Comparison of ENCODE assay signal across 30 cellular contexts in the genomic region with DNA sequence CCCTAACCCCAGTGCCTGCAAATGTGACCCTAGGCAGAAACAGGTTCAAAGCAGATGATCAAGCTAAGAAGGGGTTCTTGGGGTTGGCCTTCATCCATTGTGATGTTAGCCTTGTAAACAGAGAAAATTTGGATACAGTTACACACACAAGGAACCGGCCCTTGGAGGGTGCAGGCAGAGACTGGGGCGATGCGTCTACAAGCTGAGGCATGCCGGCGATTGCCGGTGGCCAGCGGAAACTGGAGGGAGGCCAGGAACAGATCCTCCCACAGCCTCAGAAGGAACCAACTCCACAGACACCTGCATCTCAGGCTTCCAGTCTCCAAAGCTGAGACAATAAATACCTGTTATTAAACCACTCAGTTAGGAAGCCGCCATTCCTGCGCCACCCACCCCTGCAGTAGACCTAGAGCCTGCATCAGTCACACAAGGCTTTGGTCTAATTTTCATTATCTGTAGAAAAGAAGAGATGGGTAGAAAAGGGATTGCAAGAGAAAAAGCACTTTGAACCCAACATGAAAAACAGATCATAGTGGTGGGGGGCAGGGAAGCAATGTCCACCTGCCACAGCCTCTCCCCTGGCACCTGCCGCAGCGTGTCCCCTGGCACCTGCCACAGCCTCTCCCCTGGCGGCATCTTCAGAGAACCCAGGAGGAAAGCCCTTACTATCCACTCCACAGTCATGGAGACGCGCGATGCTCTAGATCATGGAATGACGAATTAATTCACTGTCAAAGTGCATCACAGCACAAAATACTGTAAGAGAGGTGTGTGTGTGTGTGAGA.
DNase-seq lines count a peak whose midpoint lies in the region; ATAC-seq, FAIRE-seq and TF ChIP-seq lines count a peak whose summit lies in the region.
"Had no signal": no experiment of that assay in that cellular context is flagged by ENCODE, and none has a peak within 500 bp of the region (broad histone marks: within the 10 kb centered on the region; RNA-seq: fewer than 3 reads in every experiment).

No MANE protein-coding gene starts in this region.

- no peaks in the 10 kb centered on the region for H3K4me1 ChIP-seq in RWPE2 (ENCODE audit: insufficient read depth, poor library complexity, severe bottlenecking)
- H3K4me1 ChIP-seq in upper lobe of right lung: no peaks in the 10 kb centered on the region
- no peaks in the 10 kb centered on the region for H3K4me1 ChIP-seq in ascending aorta
- H3K4me1 ChIP-seq: sigmoid colon had no signal

- H3K27ac ChIP-seq in RWPE2 (ENCODE audit: poor library complexity, severe bottlenecking) (no peak overlapping the region), upper lobe of right lung (no peak overlapping the region), ascending aorta (no peak overlapping the region)
- H3K27ac ChIP-seq: BLaER1, dorsolateral prefrontal cortex, epithelial cell of prostate, sigmoid colon had no signal

- no peak overlapping the region for H3K27ac Mint-ChIP-seq in activated CD8-positive, alpha-beta memory T cell treated with anti-CD3 and anti-CD28 coated beads, Interleukin-2, amount 10 ng/mL, durations not matched to agents 7 days and 5 days
- H3K27ac Mint-ChIP-seq: activated CD8-positive, alpha-beta T cell treated with anti-CD3 and anti-CD28 coated beads, Interleukin-2, amount 10 ng/mL, durations not matched to agents 7 days and 5 days; IgD-negative memory B cell; nephron progenitor cell; type B pancreatic cell had no signal

- ATAC-seq in activated CD8-positive, alpha-beta memory T cell treated with anti-CD3 and anti-CD28 coated beads, Interleukin-2, amount 10 ng/mL, durations not matched to agents 7 days and 5 days: no peak
- ATAC-seq in RWPE2 (ENCODE audit: low read depth) (peak; percentile 74), upper lobe of right lung (no peak), GM18520 (IDR thresholded peaks at IDR 0.05; ENCODE audit: unreplicated experiment) (no peak)
- ATAC-seq: activated CD8-positive, alpha-beta T cell treated with anti-CD3 and anti-CD28 coated beads, Interleukin-2, amount 10 ng/mL, durations not matched to agents 7 days and 5 days; mucosa of descending colon; Right ventricle myocardium inferior had no signal

- no peaks in the 10 kb centered on the region for H3K9me3 Mint-ChIP-seq in activated CD8-positive, alpha-beta memory T cell treated with anti-CD3 and anti-CD28 coated beads, Interleukin-2, amount 10 ng/mL, durations not matched to agents 7 days and 5 days (ENCODE audit: low read depth)

- H3K36me3 ChIP-seq in RWPE2 (ENCODE audit: low read depth) (no peaks in the 10 kb centered on the region), upper lobe of right lung (no peaks in the 10 kb centered on the region), ascending aorta (no peaks in the 10 kb centered on the region)
- H3K36me3 ChIP-seq: BLaER1, sigmoid colon had no signal

- CTCF ChIA-PET in activated CD8-positive, alpha-beta memory T cell treated with anti-CD3 and anti-CD28 coated beads, Interleukin-2, amount 10 ng/mL, durations not matched to agents 7 days and 5 days (lab: Charles Lee): no interaction called here

- H3K4me3 Mint-ChIP-seq in activated CD8-positive, alpha-beta memory T cell treated with anti-CD3 and anti-CD28 coated beads, Interleukin-2, amount 10 ng/mL, durations not matched to agents 7 days and 5 days: no peak overlapping the region
- H3K4me3 Mint-ChIP-seq: activated CD8-positive, alpha-beta T cell treated with anti-CD3 and anti-CD28 coated beads, Interleukin-2, amount 10 ng/mL, durations not matched to agents 7 days and 5 days; central memory CD8-positive, alpha-beta T cell; IgD-negative memory B cell; nephron progenitor cell; type B pancreatic cell had no signal

- H3K9me3 ChIP-seq in RWPE2 (ENCODE audit: severe bottlenecking) (peaks cover 4% of the 10 kb centered on the region), upper lobe of right lung (peaks cover 4% of the 10 kb centered on the region), ascending aorta (no peaks in the 10 kb centered on the region)
- H3K9me3 ChIP-seq: mucosa of descending colon had no signal

- no peaks in the 10 kb centered on the region for H3K27me3 Mint-ChIP-seq in activated CD8-positive, alpha-beta memory T cell treated with anti-CD3 and anti-CD28 coated beads, Interleukin-2, amount 10 ng/mL, durations not matched to agents 7 days and 5 days
- H3K27me3 Mint-ChIP-seq: central memory CD8-positive, alpha-beta T cell; IgD-negative memory B cell had no signal

- no peaks in the 10 kb centered on the region for H3K4me1 Mint-ChIP-seq in activated CD8-positive, alpha-beta memory T cell treated with anti-CD3 and anti-CD28 coated beads, Interleukin-2, amount 10 ng/mL, durations not matched to agents 7 days and 5 days
- H3K4me1 Mint-ChIP-seq: central memory CD8-positive, alpha-beta T cell; IgD-negative memory B cell; nephron progenitor cell had no signal

- FAIRE-seq in HTR-8/SVneo (lab: Jason Lieb, UNC): no peak
- FAIRE-seq: TTC549 had no signal

- H3K4me3 ChIP-seq in RWPE2 (ENCODE audit: severe bottlenecking) (no peak overlapping the region), upper lobe of right lung (no peak overlapping the region), ascending aorta (no peak overlapping the region)
- H3K4me3 ChIP-seq: BLaER1, dorsolateral prefrontal cortex, mucosa of descending colon, sigmoid colon had no signal

- peaks cover 5% of the 10 kb centered on the region for H3K27me3 ChIP-seq in RWPE2 (ENCODE audit: insufficient read depth, poor library complexity, severe bottlenecking)
- H3K27me3 ChIP-seq in upper lobe of right lung: peaks cover 14% of the 10 kb centered on the region
- no peaks in the 10 kb centered on the region for H3K27me3 ChIP-seq in ascending aorta

- DNase-seq in activated CD8-positive, alpha-beta memory T cell treated with anti-CD3 and anti-CD28 coated beads, Interleukin-2, amount 10 ng/mL, durations not matched to agents 7 days and 5 days: peak; percentile 4
- DNase-seq in activated CD8-positive, alpha-beta memory T cell treated with anti-CD3 and anti-CD28 coated beads, Interleukin-2, amount 50 U/mL, for 48 hours: no peak
- DNase-seq in NCI-H2107 (lab: John Stamatoyannopoulos, UW) (peak; percentile 42), RWPE2 (ENCODE audit: low spot score) (no peak), upper lobe of right lung (peak; percentile 48), HTR-8/SVneo (ENCODE audit: insufficient read length, low spot score) (no peak), ascending aorta (ENCODE audit: low spot score in 2 of 2) (no peak)
- DNase-seq: activated CD4-positive, CD25-positive, alpha-beta regulatory T cell treated with anti-CD3 and anti-CD28 coated beads, Interleukin-2, amount 50 U/mL, for 72 hours; activated CD8-positive, alpha-beta T cell treated with anti-CD3 and anti-CD28 coated beads, Interleukin-2, amount 10 ng/mL, durations not matched to agents 7 days and 5 days; activated naive CD4-positive, alpha-beta T cell treated with anti-CD3 and anti-CD28 coated beads, Interleukin-2, amount 50 U/mL, for 16 hours; activated T-cell treated with anti-CD3 and anti-CD28 coated beads, Interleukin-2, amount 50 U/mL, for 48 hours; anterior cingulate cortex; EL; H7; hippocampal formation; mucosa of descending colon; NCI-H146; NCI-H524 treated with DMSO at 0.1 percent for 48 hours; nephron progenitor cell; sigmoid colon; stimulated activated CD8-positive, alpha-beta memory T cell treated with anti-CD3 and anti-CD28 coated beads, Interleukin-4, amount 100 ng/mL, for 48 hours had no signal

- H3K36me3 Mint-ChIP-seq in activated CD8-positive, alpha-beta memory T cell treated with anti-CD3 and anti-CD28 coated beads, Interleukin-2, amount 10 ng/mL, durations not matched to agents 7 days and 5 days: no peaks in the 10 kb centered on the region
- H3K36me3 Mint-ChIP-seq: type B pancreatic cell had no signal

- intact Hi-C loops in upper lobe of right lung (cut with DNase I): no loop called here
- intact Hi-C loops in ascending aorta (cut with DNase I): no loop called here

- TF ChIP-seq CTCF in RWPE2 (IDR thresholded peaks at IDR 0.05; ENCODE audit: poor library complexity, severe bottlenecking) (no peak), upper lobe of right lung (IDR thresholded peaks at IDR 0.05) (no peak), ascending aorta (IDR thresholded peaks at IDR 0.05) (no peak)

Comparison
In these comparisons a context has a peak if more than half of its experiments do, and no peak if none do; other contexts are left out.
1. DNase-seq: peak in activated CD8-positive, alpha-beta memory T cell treated with anti-CD3 and anti-CD28 coated beads, Interleukin-2, amount 10 ng/mL, durations not matched to agents 7 days and 5 days (single experiment), NCI-H2107 (single experiment) and upper lobe of right lung (single experiment); none in activated CD8-positive, alpha-beta memory T cell treated with anti-CD3 and anti-CD28 coated beads, Interleukin-2, amount 50 U/mL, for 48 hours (single experiment), RWPE2 (single experiment), HTR-8/SVneo (single experiment) and ascending aorta (0 of 2).